In genomic region chr2:167553635-167554034, GRCh38 we compare ENCODE assay signal across 20 cellular contexts.
DNase-seq lines count a peak whose midpoint lies in the region; ATAC-seq, FAIRE-seq and TF ChIP-seq lines count a peak whose summit lies in the region.
"Had no signal": no experiment of that assay in that cellular context is flagged by ENCODE, and none has a peak within 500 bp of the region (broad histone marks: within the 10 kb centered on the region; RNA-seq: fewer than 3 reads in every experiment).

No MANE protein-coding gene starts in this region.

- peaks cover 4 to 9% of the 10 kb centered on the region in 2 donors for H3K9me3 Mint-ChIP-seq in activated naive CD4-positive, alpha-beta T cell treated with anti-CD3 and anti-CD28 coated beads, Interleukin-2, amount 50 U/mL, for 72 hours
- H3K9me3 Mint-ChIP-seq: CD4-positive, alpha-beta T cell; CD8-positive, alpha-beta T cell had no signal

- no peaks in the 10 kb centered on the region for H3K9me1 ChIP-seq in K562 (ENCODE audit: control insufficient read depth, insufficient read depth, low read length)

- no peak for TF ChIP-seq EP300 in K562 (IDR thresholded peaks at IDR 0.05; ENCODE audit: low read length)

- DNase-seq in HCT116 (ENCODE audit: low read depth, low spot score) (no peak), OCI-M1 (lab: John Stamatoyannopoulos, UW) (peak; percentile 50), K562 (ENCODE audit: extremely low read depth in 1 of 4, low spot score in 3 of 4) (no peak), NCI-H1694 treated with DMSO at 0.1 percent for 48 hours (lab: John Stamatoyannopoulos, UW) (no peak)
- DNase-seq in activated naive CD4-positive, alpha-beta T cell treated with anti-CD3 and anti-CD28 coated beads, Interleukin-2, amount 50 U/mL, for 72 hours (ENCODE audit: low spot score in 2 of 2): no peak
- DNase-seq: 8988T; ACHN; BE2C; Caco-2; Calu3; CD4-positive, alpha-beta T cell; CD8-positive, alpha-beta T cell; DMS79 treated with DMSO at 0.1 percent for 48 hours; GF-D8 had no signal

- H3K27ac ChIP-seq in HCT116 (ENCODE audit: low read depth, low read length) (no peak overlapping the region), K562 (ENCODE audit: extremely low read depth, low read depth, low read length) (no peak overlapping the region)
- H3K27ac ChIP-seq: BLaER1, C4-2B had no signal

- H3K9ac ChIP-seq in HCT116 (ENCODE audit: low read length): no peak overlapping the region
- no peak overlapping the region for H3K9ac ChIP-seq in K562 (ENCODE audit: insufficient read depth in 1 of 2, low read depth in 2 of 2, low read length in 2 of 2)
- H3K9ac ChIP-seq: BLaER1 had no signal

- TF ChIP-seq RAD21 in HCT116 (IDR thresholded peaks at IDR 0.05; ENCODE audit: low read depth) (no peak), K562 (CRISPR knock-in tag; conservative IDR thresholded peaks at IDR 0.05 in 1 of 2, IDR thresholded peaks at IDR 0.05 in 1 of 2) (no peak)

- H3K9me2 ChIP-seq in HCT116 (ENCODE audit: insufficient read depth): no peaks in the 10 kb centered on the region

- ATAC-seq in HCT116: no peak
- ATAC-seq in K562: no peak
- no peak for ATAC-seq in activated naive CD4-positive, alpha-beta T cell treated with anti-CD3 and anti-CD28 coated beads, Interleukin-2, amount 50 U/mL, for 72 hours
- ATAC-seq: CD8-positive, alpha-beta T cell had no signal

- H3K9me3 ChIP-seq in HCT116 (ENCODE audit: control insufficient read depth in 1 of 2, insufficient read depth in 1 of 2, low read depth in 1 of 2, low read length in 2 of 2): no peaks in the 10 kb centered on the region
- H3K9me3 ChIP-seq in K562 (replicated peaks; ENCODE audit: control insufficient read depth, insufficient read depth, low read depth, low read length): no peaks in the 10 kb centered on the region
- H3K9me3 ChIP-seq: BE2C, Caco-2 had no signal

- H3K4me2 ChIP-seq in HCT116 (ENCODE audit: low read length): no peak overlapping the region
- H3K4me2 ChIP-seq in K562 (ENCODE audit: insufficient read depth, low read length): no peak overlapping the region
- H3K4me2 ChIP-seq: BLaER1 had no signal

- no peak overlapping the region for H3K4me3 ChIP-seq in HCT116 (replicated peaks in 1 of 2; ENCODE audit: low read depth in 1 of 2, low read length in 2 of 2)
- no peak overlapping the region for H3K4me3 ChIP-seq in K562
- H3K4me3 ChIP-seq: BLaER1 had no signal

- H3K79me2 ChIP-seq in HCT116 (ENCODE audit: insufficient read depth, low read length): no peaks in the 10 kb centered on the region
- H3K79me2 ChIP-seq in K562 (ENCODE audit: control insufficient read depth, insufficient read depth, low read length): no peaks in the 10 kb centered on the region

- in situ Hi-C loops in K562 (cut with MboI): no loop called here

- no TSS peak for BruUV-seq in HCT116 (replicated peaks; lab: Mats Ljungman, UMichigan)
- BruUV-seq in K562 (replicated peaks; lab: Mats Ljungman, UMichigan): no TSS peak

- H3K27ac Mint-ChIP-seq in activated naive CD4-positive, alpha-beta T cell treated with anti-CD3 and anti-CD28 coated beads, Interleukin-2, amount 50 U/mL, for 72 hours: no peak overlapping the region
- H3K27ac Mint-ChIP-seq: CD4-positive, alpha-beta T cell; CD8-positive, alpha-beta T cell had no signal

- WGBS in K562 (ENCODE audit: insufficient coverage, low coverage, missing lambda C conversion rate): 7% methylated on average over 2 of the region's 2 CpGs

- no peak for FAIRE-seq in K562 (lab: Jason Lieb, UNC)
- FAIRE-seq: A204.1, G401.6, GM12891, GM19239 had no signal

- H4K20me1 ChIP-seq in HCT116 (ENCODE audit: insufficient read depth) (no peaks in the 10 kb centered on the region), K562 (replicated peaks; ENCODE audit: control insufficient read depth, insufficient read depth, low read length) (no peaks in the 10 kb centered on the region)
- H4K20me1 ChIP-seq: BLaER1 had no signal

- intact Hi-C loops in HCT116 (cut with micrococcal nuclease) (no loop called here), K562 (cut with micrococcal nuclease) (no loop called here)

- POLR2A ChIA-PET in HCT116 (lab: Charles Lee) (no interaction called here), K562 (lab: Yijun Ruan, JAX) (no interaction called here)

- H3K36me3 ChIP-seq in HCT116 (ENCODE audit: control insufficient read depth in 1 of 2, insufficient read depth in 2 of 2, low read length in 2 of 2): no peaks in the 10 kb centered on the region
- H3K36me3 ChIP-seq in K562 (ENCODE audit: control insufficient read depth, insufficient read depth, low read length): no peaks in the 10 kb centered on the region
- H3K36me3 ChIP-seq: BE2C, BLaER1 had no signal

- H2AFZ ChIP-seq in HCT116 (ENCODE audit: low read depth, low read length, poor library complexity, severe bottlenecking) (no peak overlapping the region), K562 (ENCODE audit: low read depth, low read length) (no peak overlapping the region)

- H3K27me3 ChIP-seq in HCT116 (ENCODE audit: insufficient read depth, low read length): no peaks in the 10 kb centered on the region
- no peaks in the 10 kb centered on the region for H3K27me3 ChIP-seq in K562 (ENCODE audit: control insufficient read depth in 2 of 2, insufficient read depth in 2 of 2, low read length in 2 of 2)
- H3K27me3 ChIP-seq: BE2C, BLaER1 had no signal

- RAD21 ChIA-PET in HCT116 (lab: Charles Lee; ENCODE audit: low non-redundant PET in 1 of 2, low total read pairs in 2 of 2, uncharacterized antibody in 2 of 2, unreplicated experiment in 2 of 2): no interaction called here

- TF ChIP-seq POLR2A in HCT116 (IDR thresholded peaks at IDR 0.05; ENCODE audit: borderline replicate concordance, extremely low read depth, insufficient read depth, insufficient read length) (no peak), K562 (conservative IDR thresholded peaks at IDR 0.05) (no peak)

- no peak for TF ChIP-seq CTCF in HCT116 (IDR thresholded peaks at IDR 0.05 in 2 of 3, conservative IDR thresholded peaks at IDR 0.05 in 1 of 3; ENCODE audit: borderline replicate concordance in 1 of 3, insufficient read depth in 1 of 3, low read depth in 2 of 3, low read length in 2 of 3)
- no peak for TF ChIP-seq CTCF in K562 (IDR thresholded peaks at IDR 0.05 in 2 of 3, conservative IDR thresholded peaks at IDR 0.05 in 1 of 3; ENCODE audit: insufficient read depth in 2 of 3, low read depth in 1 of 3, low read length in 3 of 3)

- CTCF ChIA-PET in HCT116 (lab: Charles Lee) (no interaction called here), K562 (lab: Yijun Ruan, JAX; ENCODE audit: low intra/inter-chr PET ratio) (no interaction called here)

- no peaks in the 10 kb centered on the region for H3K4me1 ChIP-seq in HCT116 (ENCODE audit: control insufficient read depth in 1 of 2, insufficient read depth in 2 of 2, low read length in 2 of 2)
- no peaks in the 10 kb centered on the region for H3K4me1 ChIP-seq in K562 (replicated peaks in 1 of 2; ENCODE audit: control insufficient read depth in 2 of 2, insufficient read depth in 2 of 2, low read length in 2 of 2)
- H3K4me1 ChIP-seq: BE2C, BLaER1, Caco-2 had no signal

- H3K36me3 Mint-ChIP-seq in activated naive CD4-positive, alpha-beta T cell treated with anti-CD3 and anti-CD28 coated beads, Interleukin-2, amount 50 U/mL, for 72 hours: no peaks in the 10 kb centered on the region
- H3K36me3 Mint-ChIP-seq: CD8-positive, alpha-beta T cell had no signal

TF ChIP-seq in HCT116, 20 proteins besides CTCF, POLR2A, EP300 and RAD21 (continues in another document):
- TF ChIP-seq, protein P1, sequence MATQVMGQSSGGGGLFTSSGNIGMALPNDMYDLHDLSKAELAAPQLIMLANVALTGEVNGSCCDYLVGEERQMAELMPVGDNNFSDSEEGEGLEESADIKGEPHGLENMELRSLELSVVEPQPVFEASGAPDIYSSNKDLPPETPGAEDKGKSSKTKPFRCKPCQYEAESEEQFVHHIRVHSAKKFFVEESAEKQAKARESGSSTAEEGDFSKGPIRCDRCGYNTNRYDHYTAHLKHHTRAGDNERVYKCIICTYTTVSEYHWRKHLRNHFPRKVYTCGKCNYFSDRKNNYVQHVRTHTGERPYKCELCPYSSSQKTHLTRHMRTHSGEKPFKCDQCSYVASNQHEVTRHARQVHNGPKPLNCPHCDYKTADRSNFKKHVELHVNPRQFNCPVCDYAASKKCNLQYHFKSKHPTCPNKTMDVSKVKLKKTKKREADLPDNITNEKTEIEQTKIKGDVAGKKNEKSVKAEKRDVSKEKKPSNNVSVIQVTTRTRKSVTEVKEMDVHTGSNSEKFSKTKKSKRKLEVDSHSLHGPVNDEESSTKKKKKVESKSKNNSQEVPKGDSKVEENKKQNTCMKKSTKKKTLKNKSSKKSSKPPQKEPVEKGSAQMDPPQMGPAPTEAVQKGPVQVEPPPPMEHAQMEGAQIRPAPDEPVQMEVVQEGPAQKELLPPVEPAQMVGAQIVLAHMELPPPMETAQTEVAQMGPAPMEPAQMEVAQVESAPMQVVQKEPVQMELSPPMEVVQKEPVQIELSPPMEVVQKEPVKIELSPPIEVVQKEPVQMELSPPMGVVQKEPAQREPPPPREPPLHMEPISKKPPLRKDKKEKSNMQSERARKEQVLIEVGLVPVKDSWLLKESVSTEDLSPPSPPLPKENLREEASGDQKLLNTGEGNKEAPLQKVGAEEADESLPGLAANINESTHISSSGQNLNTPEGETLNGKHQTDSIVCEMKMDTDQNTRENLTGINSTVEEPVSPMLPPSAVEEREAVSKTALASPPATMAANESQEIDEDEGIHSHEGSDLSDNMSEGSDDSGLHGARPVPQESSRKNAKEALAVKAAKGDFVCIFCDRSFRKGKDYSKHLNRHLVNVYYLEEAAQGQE (IDR thresholded peaks at IDR 0.05; ENCODE audit: low read depth): no peak

TF ChIP-seq in K562, 482 proteins besides CTCF, POLR2A, EP300 and RAD21 (continues in another document):
- TF ChIP-seq ATF4 (CRISPR knock-in tag; IDR thresholded peaks at IDR 0.05) (0 out of 2 replicates have a peak, but pooled peaks have one; percentile 30), CC2D1A (IDR thresholded peaks at IDR 0.05) (no peak), ZNF668 (CRISPR knock-in tag; IDR thresholded peaks at IDR 0.05) (no peak)

Comparison
In these comparisons a context has a peak if more than half of its experiments do, and no peak if none do; other contexts are left out.
1. Of the 22 proteins assayed by ChIP-seq in both K562 and HCT116: peak only in K562: none; only in HCT116: CEBPB; in both: none; in neither: 21.